In genomic region chr14:55893695-55894094, GRCh38 we compare ENCODE assay signal across 16 cellular contexts.
"Had no signal": no experiment of that assay in that cellular context is flagged by ENCODE, and none has a peak within 500 bp of the region (broad histone marks: within the 10 kb centered on the region; RNA-seq: fewer than 3 reads in every experiment).

No MANE protein-coding gene starts in this region.

- H3K36me3 Mint-ChIP-seq: activated naive CD8-positive, alpha-beta T cell; memory B cell; naive B cell had no signal

- H3K4me1 Mint-ChIP-seq: memory B cell, naive B cell had no signal

- H3K27me3 ChIP-seq: ovary, sigmoid colon, tibial artery had no signal

- H3K4me1 ChIP-seq: tibial artery had no signal

- DNase-seq: activated CD4-positive, alpha-beta T cell treated with anti-CD3 and anti-CD28 coated beads for 1 hour; activated CD4-positive, alpha-beta T cell treated with anti-CD3 and anti-CD28 coated beads, Interleukin-2, amount 50 U/mL, for 4 hours; amniotic stem cell; central memory CD4-positive, alpha-beta T cell; naive B cell; ovary; sigmoid colon; stimulated activated CD4-positive, alpha-beta T cell treated with anti-CD3 and anti-CD28 coated beads, Interleukin-1b, Interleukin-23, amount 100 ng/mL, for 48 hours; stimulated activated naive CD8-positive, alpha-beta T cell treated with anti-CD3 and anti-CD28 coated beads, Interleukin-15, Interleukin-2, amounts not matched to agents 100 U/mL and 50 U/mL, for 24 hours; SW 1271; T-helper 2 cell; tibial artery; WERI-Rb-1 had no signal

- H3K9me3 Mint-ChIP-seq: memory B cell had no signal

- H3K27ac Mint-ChIP-seq: activated naive CD8-positive, alpha-beta T cell; memory B cell; naive B cell had no signal

- H3K4me3 Mint-ChIP-seq: activated naive CD8-positive, alpha-beta T cell; memory B cell; naive B cell had no signal

- H3K36me3 ChIP-seq: ovary, sigmoid colon, tibial artery, WERI-Rb-1 had no signal

- ATAC-seq: stimulated activated naive CD8-positive, alpha-beta T cell treated with anti-CD3 and anti-CD28 coated beads, Interleukin-15, Interleukin-2, amounts not matched to agents 100 U/mL and 50 U/mL, for 24 hours had no signal

- H3K27ac ChIP-seq: coronary artery, ovary, tibial artery, WERI-Rb-1 had no signal

- H3K4me3 ChIP-seq: coronary artery, ovary, sigmoid colon, tibial artery had no signal
